Comparison of ENCODE assay signal across 16 cellular contexts in the genomic region with DNA sequence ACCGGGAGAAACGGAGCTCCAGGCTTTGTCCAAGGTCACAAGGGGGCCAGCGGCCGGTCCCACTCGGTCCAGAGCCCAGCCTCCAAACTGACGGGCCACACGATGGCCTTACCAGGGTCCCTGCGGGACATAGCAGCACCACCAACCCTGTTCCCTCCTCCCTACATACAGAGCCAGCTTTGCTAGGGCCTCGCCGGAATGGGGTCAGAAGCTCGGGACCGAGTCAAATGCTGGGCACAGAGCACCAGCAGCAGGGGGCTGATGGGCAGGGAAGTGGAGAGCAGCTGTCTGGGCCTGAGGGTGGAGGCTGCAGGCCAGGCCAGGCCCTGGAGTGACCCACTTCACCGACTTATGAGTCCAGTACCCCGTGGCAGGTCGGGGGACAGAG. TPM values are rescaled to one million over a fixed set of nuclear protein-coding genes. Genes with fewer than 3 reads are reported as not detected.
DNase-seq lines count a peak whose midpoint lies in the region; ATAC-seq and TF ChIP-seq lines count a peak whose summit lies in the region.
"Had no signal": no experiment of that assay in that cellular context is flagged by ENCODE, and none has a peak within 500 bp of the region (broad histone marks: within the 10 kb centered on the region; RNA-seq: fewer than 3 reads in every experiment).

No MANE protein-coding gene starts in this region.

- TF ChIP-seq CTCF in Caco-2 (IDR thresholded peaks at IDR 0.05; ENCODE audit: insufficient read depth in 1 of 2, low read depth in 1 of 2, low read length in 1 of 2, severe bottlenecking in 1 of 2, unreplicated experiment in 1 of 2) (no peak), neural progenitor cell (IDR thresholded peaks at IDR 0.05) (no peak)

- CTCF ChIA-PET in Caco-2 (lab: Charles Lee), result no interaction called here

- BruUV-seq in Caco-2 (replicated peaks; lab: Mats Ljungman, UMichigan), result no TSS peak

- POLR2A ChIA-PET in Caco-2 (lab: Charles Lee), result no interaction called here

- H3K9ac ChIP-seq in HUES6 (ENCODE audit: low read length) (no peak overlapping the region), neural progenitor cell (no peak overlapping the region)

- H3K27ac Mint-ChIP-seq in Caco-2 (ENCODE audit: unreplicated experiment), result no peak overlapping the region
- H3K27ac Mint-ChIP-seq in neural progenitor cell, result no peak overlapping the region
- H3K27ac Mint-ChIP-seq in immature natural killer cell, result no peak overlapping the region

- H3K27me3 Mint-ChIP-seq in Caco-2 (ENCODE audit: insufficient read depth, unreplicated experiment), result no peaks in the 10 kb centered on the region
- H3K27me3 Mint-ChIP-seq in neural progenitor cell (ENCODE audit: insufficient read depth, low read depth), result peaks cover 19% of the 10 kb centered on the region
- peaks cover 10 to 22% (median 13%) of the 10 kb centered on the region in 3 donors for H3K27me3 Mint-ChIP-seq in immature natural killer cell (ENCODE audit: low read depth in 3 of 3)

- H3K4me1 ChIP-seq in Caco-2, result peaks cover 10% of the 10 kb centered on the region; the same call in 1 of the 2 replicates
- peaks cover 8% of the 10 kb centered on the region for H3K4me1 ChIP-seq in HUES6 (ENCODE audit: control insufficient read depth, insufficient read depth, low read length)
- H3K4me1 ChIP-seq in neural progenitor cell, result peaks cover 3% of the 10 kb centered on the region

- peak overlapping the region; percentile 79 for H2AFZ ChIP-seq in neural progenitor cell (replicated peaks)

- H3K27ac ChIP-seq in HUES6 (ENCODE audit: low read depth, low read length) (no peak overlapping the region), neural progenitor cell (no peak overlapping the region)
- H3K27ac ChIP-seq: uterus had no signal

- H3K9me3 ChIP-seq in Caco-2, result no peaks in the 10 kb centered on the region
- H3K9me3 ChIP-seq in HUES6 (ENCODE audit: control insufficient read depth, insufficient read depth, low read depth, low read length), result no peaks in the 10 kb centered on the region
- no peaks in the 10 kb centered on the region for H3K9me3 ChIP-seq in neural progenitor cell (ENCODE audit: low read depth)
- H3K9me3 ChIP-seq: uterus had no signal

- no peaks in the 10 kb centered on the region for H3K9me3 Mint-ChIP-seq in Caco-2 (ENCODE audit: unreplicated experiment)
- no peaks in the 10 kb centered on the region for H3K9me3 Mint-ChIP-seq in neural progenitor cell
- H3K9me3 Mint-ChIP-seq in immature natural killer cell, result no peaks in the 10 kb centered on the region
- H3K9me3 Mint-ChIP-seq: neural crest cell had no signal

- intact Hi-C loops in Caco-2 (cut with micrococcal nuclease; ENCODE audit: unreplicated experiment) (no loop called here), left cardiac atrium (cut with DNase I) (no loop called here)

- peaks cover 7% of the 10 kb centered on the region for H3K4me1 Mint-ChIP-seq in Caco-2 (ENCODE audit: low read depth, unreplicated experiment)
- peaks cover 10% of the 10 kb centered on the region for H3K4me1 Mint-ChIP-seq in neural progenitor cell
- H3K4me1 Mint-ChIP-seq in immature natural killer cell, result peaks cover 0 to 2% of the 10 kb centered on the region in 2 donors

- H3K27me3 ChIP-seq in Caco-2 (replicated peaks; ENCODE audit: control insufficient read depth, insufficient read depth, low read length), result no peaks in the 10 kb centered on the region
- H3K27me3 ChIP-seq in HUES6 (ENCODE audit: control insufficient read depth, insufficient read depth, low read length), result peaks cover 32% of the 10 kb centered on the region
- H3K27me3 ChIP-seq in neural progenitor cell, result peaks cover 41% of the 10 kb centered on the region

- no peaks in the 10 kb centered on the region for H3K36me3 Mint-ChIP-seq in Caco-2 (ENCODE audit: insufficient read depth, unreplicated experiment)
- H3K36me3 Mint-ChIP-seq in neural progenitor cell, result no peaks in the 10 kb centered on the region
- H3K36me3 Mint-ChIP-seq in immature natural killer cell, result no peaks in the 10 kb centered on the region

- H3F3A ChIP-seq in neural progenitor cell (ENCODE audit: low read depth), result no peaks in the 10 kb centered on the region

- no peaks in the 10 kb centered on the region for H3K36me3 ChIP-seq in Caco-2 (ENCODE audit: control insufficient read depth, insufficient read depth, low read length)
- H3K36me3 ChIP-seq in HUES6 (ENCODE audit: control insufficient read depth, insufficient read depth, low read length), result no peaks in the 10 kb centered on the region
- no peaks in the 10 kb centered on the region for H3K36me3 ChIP-seq in neural progenitor cell
- H3K36me3 ChIP-seq: uterus had no signal

- no peaks in the 10 kb centered on the region for H3K79me2 ChIP-seq in neural progenitor cell (ENCODE audit: low read depth)

- H3K4me2 ChIP-seq in neural progenitor cell, result peak overlapping the region; percentile 84

- ATAC-seq in left cardiac atrium, result peak; percentile 21 to 38
- no peak for ATAC-seq in HG02759 (IDR thresholded peaks at IDR 0.05; ENCODE audit: unreplicated experiment)

- H3K4me3 Mint-ChIP-seq in Caco-2 (ENCODE audit: unreplicated experiment), result peak overlapping the region; percentile 78
- no peak overlapping the region for H3K4me3 Mint-ChIP-seq in neural progenitor cell
- H3K4me3 Mint-ChIP-seq in immature natural killer cell, result no peak overlapping the region
- H3K4me3 Mint-ChIP-seq: neural crest cell had no signal

- DNase-seq in Caco-2 (no peak), left cardiac atrium (no peak), neural progenitor cell (ENCODE audit: low spot score) (no peak), NCI-H2081 (lab: John Stamatoyannopoulos, UW) (no peak), T1000 (lab: John Stamatoyannopoulos, UW) (no peak), immature natural killer cell (no peak)
- DNase-seq: activated CD4-positive, alpha-beta T cell treated with anti-CD3 and anti-CD28 coated beads for 4 hours; activated naive CD4-positive, alpha-beta T cell treated with Interleukin-2 at 50 U/mL for 16 hours; effector CD4-positive, alpha-beta T cell; midbrain; NCI-H1436 treated with DMSO at 0.1 percent for 48 hours; NCI-H82; uterus had no signal

- no peaks in the 10 kb centered on the region for H4K20me1 ChIP-seq in neural progenitor cell (ENCODE audit: low read depth)

- H3K4me3 ChIP-seq in Caco-2 (ENCODE audit: low read depth, low read length), result peak overlapping the region; percentile 11
- H3K4me3 ChIP-seq in HUES6 (ENCODE audit: low read depth, low read length), result peak overlapping the region; percentile 65; the same call in 1 of the 2 replicates
- peak overlapping the region; percentile 46 for H3K4me3 ChIP-seq in neural progenitor cell
- H3K4me3 ChIP-seq: uterus had no signal

RNA-seq across cellular contexts. Expression of a gene that starts 14.9 kb away (rescaled TPM):
- total RNA-seq in Caco-2 (2022), result 21.0 and 24.4 TPM in 2 replicates
- 10 to 100 TPM; 14.0 to 14.8 TPM for total RNA-seq in left cardiac atrium
- total RNA-seq in neural progenitor cell (ENCODE audit: low replicate concordance), result 0.94 and 1.2 TPM in 2 replicates
- not detected for polyA plus RNA-seq in immature natural killer cell

Comparison
In these comparisons a context has a peak if more than half of its experiments do, and no peak if none do; other contexts are left out.
1. H3K4me3 ChIP-seq: peak in every context shown above with its lines; median percentile 65 in HUES6; 46 in neural progenitor cell; 11 in Caco-2.